In genomic region chr4:54277691-54278090, GRCh38 we compare ENCODE assay signal across 1 cellular context.
TF ChIP-seq lines count a peak whose summit lies in the region.

No MANE protein-coding gene starts in this region.

TF ChIP-seq in GM23338, 12 proteins besides CTCF, POLR2A, EP300 and RAD21 (continued from another document):
- TF ChIP-seq ZNF462 (CRISPR knock-in tag; IDR thresholded peaks at IDR 0.05) (no peak), EZH2phosphoT487 (IDR thresholded peaks at IDR 0.05; ENCODE audit: unreplicated experiment) (no peak), NANOG (IDR thresholded peaks at IDR 0.05; ENCODE audit: borderline replicate concordance) (no peak), CREB1 (CRISPR knock-in tag; IDR thresholded peaks at IDR 0.05; ENCODE audit: low read depth) (no peak), ZNF114 (CRISPR knock-in tag; IDR thresholded peaks at IDR 0.05) (no peak), REST (IDR thresholded peaks at IDR 0.05; ENCODE audit: unreplicated experiment) (no peak)
